In the genomic region with DNA sequence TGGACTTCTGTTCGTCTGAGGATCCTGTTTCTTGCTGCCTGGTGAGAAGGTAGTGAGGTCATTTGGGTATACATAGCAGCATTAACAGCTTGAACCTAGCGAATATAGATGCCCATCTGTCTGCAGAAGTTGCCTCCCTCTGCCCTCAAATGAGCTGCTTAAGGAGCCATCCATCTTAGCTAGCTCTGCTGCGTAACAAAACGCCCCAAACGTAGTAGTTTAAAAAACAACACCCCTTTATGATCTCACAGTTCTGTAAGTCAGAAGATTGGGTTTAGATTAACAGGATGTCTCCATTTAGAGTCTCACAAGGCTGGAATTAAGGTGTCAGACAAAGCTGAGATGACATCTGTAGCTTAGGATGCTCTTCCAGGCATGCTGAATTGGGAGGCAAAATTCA, we compare ENCODE assay signal across 28 cellular contexts.
DNase-seq lines count a peak whose midpoint lies in the region; ATAC-seq, FAIRE-seq and TF ChIP-seq lines count a peak whose summit lies in the region.
"Had no signal": no experiment of that assay in that cellular context is flagged by ENCODE, and none has a peak within 500 bp of the region (broad histone marks: within the 10 kb centered on the region; RNA-seq: fewer than 3 reads in every experiment).

No MANE protein-coding gene starts in this region.

- H3K4me2 ChIP-seq in K562 (ENCODE audit: insufficient read depth, low read length) (no peak overlapping the region), neural progenitor cell (no peak overlapping the region)
- H3K4me2 ChIP-seq: BLaER1 had no signal

- no peak for ATAC-seq in K562
- no peak for ATAC-seq in stimulated activated naive B cell treated with anti-CD40 and anti-IgM and Interleukin-4, amounts not matched to agents 10 μg/mL and 1 μg/mL and 100 μg/mL, for 72 hours (replicated peaks)
- ATAC-seq: GM12878 had no signal

- POLR2A ChIA-PET in HEK293 (lab: Yijun Ruan, JAX), result no interaction called here
- POLR2A ChIA-PET in K562 (lab: Yijun Ruan, JAX), result no interaction called here

- H4K20me1 ChIP-seq in K562 (replicated peaks; ENCODE audit: control insufficient read depth, insufficient read depth, low read length) (no peaks in the 10 kb centered on the region), neural progenitor cell (ENCODE audit: low read depth) (no peaks in the 10 kb centered on the region)

- TF ChIP-seq RAD21 in K562 (CRISPR knock-in tag; conservative IDR thresholded peaks at IDR 0.05 in 1 of 2, IDR thresholded peaks at IDR 0.05 in 1 of 2), result no peak

- no peak for FAIRE-seq in K562 (lab: Jason Lieb, UNC)
- FAIRE-seq: A204.1, GM12878, GM12892, GM18507 had no signal

- CTCF ChIA-PET in HEK293 (lab: Yijun Ruan, JAX) (no interaction called here), K562 (lab: Yijun Ruan, JAX; ENCODE audit: low intra/inter-chr PET ratio) (no interaction called here)

- H3K4me1 Mint-ChIP-seq in neural progenitor cell, result peaks cover 46% of the 10 kb centered on the region
- H3K4me1 Mint-ChIP-seq in stimulated activated naive B cell treated with anti-CD40 and anti-IgM and Interleukin-4, amounts not matched to agents 10 μg/mL and 1 μg/mL and 100 μg/mL, for 72 hours, result peaks cover 9 to 18% of the 10 kb centered on the region in 2 donors
- H3K4me1 Mint-ChIP-seq: CD4-positive, CD25-positive, alpha-beta regulatory T cell; CD8-positive, alpha-beta memory T cell had no signal

- 89% methylated on average over 3 of the region's 5 CpGs for WGBS in K562 (ENCODE audit: insufficient coverage, low coverage, missing lambda C conversion rate)
- 97% methylated on average over 5 of the region's 5 CpGs for WGBS in suprapubic skin

- BruUV-seq in K562 (replicated peaks; lab: Mats Ljungman, UMichigan), result no TSS peak

- H3K27ac ChIP-seq in HEK293 (ENCODE audit: extremely low read depth, low read depth, low read length), result no peak overlapping the region
- no peak overlapping the region for H3K27ac ChIP-seq in K562 (ENCODE audit: extremely low read depth, low read depth, low read length)
- H3K27ac ChIP-seq in neural progenitor cell, result no peak overlapping the region
- no peak overlapping the region for H3K27ac ChIP-seq in suprapubic skin
- H3K27ac ChIP-seq: BLaER1 had no signal

- intact Hi-C loops in K562 (cut with micrococcal nuclease), result loop anchor here (5.0 kb wide), 2 partner anchors 63 to 83 kb away; no protein-coding TSS in a partner anchor

- peak overlapping the region; percentile 60 for H3K27ac Mint-ChIP-seq in neural progenitor cell
- H3K27ac Mint-ChIP-seq in stimulated activated naive B cell treated with anti-CD40 and anti-IgM and Interleukin-4, amounts not matched to agents 10 μg/mL and 1 μg/mL and 100 μg/mL, for 72 hours, result peak overlapping the region; percentile 15
- H3K27ac Mint-ChIP-seq: CD4-positive, alpha-beta memory T cell; CD4-positive, CD25-positive, alpha-beta regulatory T cell; CD8-positive, alpha-beta memory T cell had no signal

- H3K4me3 ChIP-seq in HEK293 (ENCODE audit: low read depth, low read length) (no peak overlapping the region), K562 (no peak overlapping the region), neural progenitor cell (no peak overlapping the region), suprapubic skin (no peak overlapping the region)
- H3K4me3 ChIP-seq: BLaER1, GM12878 had no signal

- H3K79me2 ChIP-seq in K562 (ENCODE audit: control insufficient read depth, insufficient read depth, low read length) (peaks cover 9% of the 10 kb centered on the region), neural progenitor cell (ENCODE audit: low read depth) (no peaks in the 10 kb centered on the region)

- H3K27me3 ChIP-seq in K562 (ENCODE audit: control insufficient read depth in 2 of 2, insufficient read depth in 2 of 2, low read length in 2 of 2) (no peaks in the 10 kb centered on the region), neural progenitor cell (no peaks in the 10 kb centered on the region), suprapubic skin (no peaks in the 10 kb centered on the region)
- H3K27me3 ChIP-seq: BE2C, BLaER1 had no signal

- H3K36me3 Mint-ChIP-seq in neural progenitor cell, result peaks cover 16% of the 10 kb centered on the region
- H3K36me3 Mint-ChIP-seq in stimulated activated naive B cell treated with anti-CD40 and anti-IgM and Interleukin-4, amounts not matched to agents 10 μg/mL and 1 μg/mL and 100 μg/mL, for 72 hours, result peaks cover 13 to 28% of the 10 kb centered on the region in 2 donors

- H2AFZ ChIP-seq in K562 (ENCODE audit: low read depth, low read length), result no peak overlapping the region
- H2AFZ ChIP-seq in neural progenitor cell (replicated peaks), result no peak overlapping the region

- H3K9me1 ChIP-seq in K562 (ENCODE audit: control insufficient read depth, insufficient read depth, low read length), result no peaks in the 10 kb centered on the region

- H3K36me3 ChIP-seq in HEK293 (ENCODE audit: control insufficient read depth in 2 of 2, insufficient read depth in 1 of 2, low read length in 2 of 2), result no peaks in the 10 kb centered on the region
- H3K36me3 ChIP-seq in K562 (ENCODE audit: control insufficient read depth, insufficient read depth, low read length), result no peaks in the 10 kb centered on the region
- no peaks in the 10 kb centered on the region for H3K36me3 ChIP-seq in neural progenitor cell
- no peaks in the 10 kb centered on the region for H3K36me3 ChIP-seq in suprapubic skin
- H3K36me3 ChIP-seq: BE2C had no signal

- H3K9me3 Mint-ChIP-seq in neural progenitor cell, result peaks cover 25% of the 10 kb centered on the region
- H3K9me3 Mint-ChIP-seq in stimulated activated naive B cell treated with anti-CD40 and anti-IgM and Interleukin-4, amounts not matched to agents 10 μg/mL and 1 μg/mL and 100 μg/mL, for 72 hours, result peaks cover 0 to 4% of the 10 kb centered on the region in 2 donors

- H3K27me3 Mint-ChIP-seq in neural progenitor cell (ENCODE audit: insufficient read depth, low read depth), result no peaks in the 10 kb centered on the region
- no peaks in the 10 kb centered on the region for H3K27me3 Mint-ChIP-seq in stimulated activated naive B cell treated with anti-CD40 and anti-IgM and Interleukin-4, amounts not matched to agents 10 μg/mL and 1 μg/mL and 100 μg/mL, for 72 hours
- H3K27me3 Mint-ChIP-seq: CD4-positive, alpha-beta memory T cell; CD4-positive, CD25-positive, alpha-beta regulatory T cell; CD8-positive, alpha-beta memory T cell had no signal

- peaks cover 16% of the 10 kb centered on the region for H3F3A ChIP-seq in neural progenitor cell (ENCODE audit: low read depth)

- TF ChIP-seq CTCF in HEK293 (tag by site-specific recombination; IDR thresholded peaks at IDR 0.05) (no peak), K562 (IDR thresholded peaks at IDR 0.05 in 2 of 3, conservative IDR thresholded peaks at IDR 0.05 in 1 of 3; ENCODE audit: insufficient read depth in 2 of 3, low read depth in 1 of 3, low read length in 3 of 3) (no peak), neural progenitor cell (IDR thresholded peaks at IDR 0.05) (no peak), suprapubic skin (IDR thresholded peaks at IDR 0.05) (no peak)

- DNase-seq in K562 (ENCODE audit: extremely low read depth in 1 of 4, low spot score in 3 of 4), result no peak
- no peak for DNase-seq in neural progenitor cell (ENCODE audit: low spot score)
- DNase-seq in stimulated activated naive B cell treated with anti-CD40 and anti-IgM and Interleukin-4, amounts not matched to agents 10 μg/mL and 1 μg/mL and 100 μg/mL, for 72 hours, result no peak
- DNase-seq in NCI-H1417 treated with DMSO at 0.1 percent for 48 hours (lab: John Stamatoyannopoulos, UW), result no peak
- no peak for DNase-seq in HK-2 (ENCODE audit: unreplicated experiment)
- no peak for DNase-seq in suprapubic skin (ENCODE audit: low spot score in 2 of 2)
- DNase-seq: 8988T; ACHN; BE2C; C1 segment of cervical spinal cord; CD4-positive, alpha-beta memory T cell; CD4-positive, CD25-positive, alpha-beta regulatory T cell; CD8-positive, alpha-beta memory T cell; COR-L47; DMS 273 treated with DMSO at 0.1 percent for 48 hours; DMS153; DMS53; DMS79; DND-41; EL; GDM1 had no signal

- H3K4me1 ChIP-seq in HEK293 (ENCODE audit: control insufficient read depth, insufficient read depth, low read length), result no peaks in the 10 kb centered on the region
- peaks cover 11 to 14% of the 10 kb centered on the region in 2 experiments; a peak in 3 of 5 replicates for H3K4me1 ChIP-seq in K562 (replicated peaks in 1 of 2; ENCODE audit: control insufficient read depth in 2 of 2, insufficient read depth in 2 of 2, low read length in 2 of 2)
- H3K4me1 ChIP-seq in neural progenitor cell, result peaks cover 17% of the 10 kb centered on the region
- no peaks in the 10 kb centered on the region for H3K4me1 ChIP-seq in suprapubic skin
- H3K4me1 ChIP-seq: BE2C had no signal

- in situ Hi-C loops in K562 (cut with MboI), result no loop called here

- H3K9me3 ChIP-seq in HEK293 (ENCODE audit: control insufficient read depth, insufficient read depth, low read depth, low read length) (no peaks in the 10 kb centered on the region), K562 (replicated peaks; ENCODE audit: control insufficient read depth, insufficient read depth, low read depth, low read length) (peaks cover 7% of the 10 kb centered on the region; the same call in 1 of the 2 replicates), neural progenitor cell (ENCODE audit: low read depth) (no peaks in the 10 kb centered on the region), suprapubic skin (no peaks in the 10 kb centered on the region)
- H3K9me3 ChIP-seq: BE2C had no signal

- H3K9ac ChIP-seq in K562 (ENCODE audit: insufficient read depth in 1 of 2, low read depth in 2 of 2, low read length in 2 of 2), result no peak overlapping the region
- no peak overlapping the region for H3K9ac ChIP-seq in neural progenitor cell
- H3K9ac ChIP-seq: BLaER1 had no signal

- TF ChIP-seq POLR2A in K562 (conservative IDR thresholded peaks at IDR 0.05) (no peak), suprapubic skin (IDR thresholded peaks at IDR 0.05) (no peak)

- no peak overlapping the region for H3K4me3 Mint-ChIP-seq in neural progenitor cell
- H3K4me3 Mint-ChIP-seq in stimulated activated naive B cell treated with anti-CD40 and anti-IgM and Interleukin-4, amounts not matched to agents 10 μg/mL and 1 μg/mL and 100 μg/mL, for 72 hours, result no peak overlapping the region
- H3K4me3 Mint-ChIP-seq: CD14-positive monocyte; CD4-positive, alpha-beta memory T cell; CD4-positive, CD25-positive, alpha-beta regulatory T cell; CD8-positive, alpha-beta memory T cell had no signal

- TF ChIP-seq EP300 in K562 (IDR thresholded peaks at IDR 0.05; ENCODE audit: low read length), result no peak
- TF ChIP-seq EP300 in suprapubic skin (IDR thresholded peaks at IDR 0.05), result no peak

TF ChIP-seq in HEK293, 187 proteins besides CTCF, POLR2A, EP300 and RAD21 (continues in another document):
- no peak for TF ChIP-seq ZNF311 (tag by site-specific recombination; IDR thresholded peaks at IDR 0.05; ENCODE audit: borderline replicate concordance)
- TF ChIP-seq SETDB1 (IDR thresholded peaks at IDR 0.05; ENCODE audit: insufficient read length, low read length), result peak; percentile 46
- TF ChIP-seq SALL2 (tag by site-specific recombination; IDR thresholded peaks at IDR 0.05; ENCODE audit: borderline replicate concordance), result no peak
